17 cellular contexts compared by ENCODE assay signal in genomic region chr11:36586543-36586942, GRCh38. TPM values are rescaled to one million over a fixed set of nuclear protein-coding genes. Genes with fewer than 3 reads are reported as not detected.
A peak's percentile ranks its signal among the peaks of the same experiment; 100 is the strongest.
DNase-seq lines count a peak whose midpoint lies in the region; ATAC-seq and TF ChIP-seq lines count a peak whose summit lies in the region.
"Had no signal": no experiment of that assay in that cellular context is flagged by ENCODE, and none has a peak within 500 bp of the region (broad histone marks: within the 10 kb centered on the region; RNA-seq: fewer than 3 reads in every experiment).

No MANE protein-coding gene starts in this region.

- TF ChIP-seq RAD21 in Ishikawa (IDR thresholded peaks at IDR 0.05; ENCODE audit: low read depth): no peak

- H3K4me1 Mint-ChIP-seq in WTC11: no peaks in the 10 kb centered on the region
- H3K4me1 Mint-ChIP-seq in stimulated activated memory B cell treated with anti-CD40 and anti-IgM and Interleukin-4, amounts not matched to agents 10 μg/mL and 1 μg/mL and 100 μg/mL, for 72 hours: no peaks in the 10 kb centered on the region

- DNase-seq in WTC11 (ENCODE audit: low spot score) (no peak), glomerular visceral epithelial cell (ENCODE audit: extremely low spot score) (no peak), AG20443 (ENCODE audit: low spot score) (no peak)
- DNase-seq: effector memory CD4-positive, alpha-beta T cell; PC-3; stimulated activated CD4-positive, alpha-beta T cell treated with anti-CD3 and anti-CD28 coated beads, Interleukin-15, amount 100 ng/mL, for 24 hours; substantia nigra had no signal

- H3K27ac Mint-ChIP-seq in WTC11: no peak overlapping the region
- H3K27ac Mint-ChIP-seq in stimulated activated memory B cell treated with anti-CD40 and anti-IgM and Interleukin-4, amounts not matched to agents 10 μg/mL and 1 μg/mL and 100 μg/mL, for 72 hours: no peak overlapping the region
- H3K27ac Mint-ChIP-seq: activated naive CD4-positive, alpha-beta T cell treated with anti-CD3 and anti-CD28 coated beads, Interleukin-2, amount 50 U/mL, for 72 hours; natural killer cell treated with Interleukin-12 subunit alpha and Interleukin-12 subunit beta and Interleukin-15 and Interleukin-18, amount 100 ng/mL, for 72 hours had no signal

- peaks cover 97% of the 10 kb centered on the region for H3K9me3 Mint-ChIP-seq in WTC11
- peaks cover 4% of the 10 kb centered on the region for H3K9me3 Mint-ChIP-seq in stimulated activated memory B cell treated with anti-CD40 and anti-IgM and Interleukin-4, amounts not matched to agents 10 μg/mL and 1 μg/mL and 100 μg/mL, for 72 hours
- H3K9me3 Mint-ChIP-seq: natural killer cell treated with Interleukin-12 subunit alpha and Interleukin-12 subunit beta and Interleukin-15 and Interleukin-18, amount 100 ng/mL, for 72 hours had no signal

- H3K4me3 Mint-ChIP-seq in WTC11: no peak overlapping the region
- no peak overlapping the region for H3K4me3 Mint-ChIP-seq in stimulated activated memory B cell treated with anti-CD40 and anti-IgM and Interleukin-4, amounts not matched to agents 10 μg/mL and 1 μg/mL and 100 μg/mL, for 72 hours
- H3K4me3 Mint-ChIP-seq: natural killer cell treated with Interleukin-12 subunit alpha and Interleukin-12 subunit beta and Interleukin-15 and Interleukin-18, amount 100 ng/mL, for 72 hours had no signal

- CTCF ChIA-PET in WTC11 (lab: Charles Lee): no interaction called here

- peaks cover 62% of the 10 kb centered on the region for H3K36me3 Mint-ChIP-seq in WTC11
- no peaks in the 10 kb centered on the region for H3K36me3 Mint-ChIP-seq in stimulated activated memory B cell treated with anti-CD40 and anti-IgM and Interleukin-4, amounts not matched to agents 10 μg/mL and 1 μg/mL and 100 μg/mL, for 72 hours
- H3K36me3 Mint-ChIP-seq: activated naive CD4-positive, alpha-beta T cell treated with anti-CD3 and anti-CD28 coated beads, Interleukin-2, amount 50 U/mL, for 72 hours; natural killer cell treated with Interleukin-12 subunit alpha and Interleukin-12 subunit beta and Interleukin-15 and Interleukin-18, amount 100 ng/mL, for 72 hours had no signal

- POLR2A ChIA-PET in WTC11 (lab: Charles Lee): no interaction called here

- no peak for TF ChIP-seq CTCF in WTC11 (IDR thresholded peaks at IDR 0.05)

- no peak for TF ChIP-seq EP300 in Ishikawa (IDR thresholded peaks at IDR 0.05; ENCODE audit: borderline replicate concordance)

- peaks cover 37% of the 10 kb centered on the region for H3K27me3 Mint-ChIP-seq in WTC11 (ENCODE audit: low read depth)
- H3K27me3 Mint-ChIP-seq in stimulated activated memory B cell treated with anti-CD40 and anti-IgM and Interleukin-4, amounts not matched to agents 10 μg/mL and 1 μg/mL and 100 μg/mL, for 72 hours: peaks cover 14% of the 10 kb centered on the region

- ATAC-seq in GM18517 (IDR thresholded peaks at IDR 0.05; ENCODE audit: unreplicated experiment): peak; percentile 51
- peak; percentile 70 for ATAC-seq in GM21825 (IDR thresholded peaks at IDR 0.05; ENCODE audit: unreplicated experiment)
- no peak for ATAC-seq in WTC11
- no peak for ATAC-seq in stimulated activated memory B cell treated with anti-CD40 and anti-IgM and Interleukin-4, amounts not matched to agents 10 μg/mL and 1 μg/mL and 100 μg/mL, for 72 hours
- no peak for ATAC-seq in GM19324 (IDR thresholded peaks at IDR 0.05; ENCODE audit: low FRiP score, unreplicated experiment)
- ATAC-seq: activated naive CD4-positive, alpha-beta T cell treated with anti-CD3 and anti-CD28 coated beads, Interleukin-2, amount 50 U/mL, for 72 hours; natural killer cell treated with Interleukin-12 subunit alpha and Interleukin-12 subunit beta and Interleukin-15 and Interleukin-18, amount 100 ng/mL, for 72 hours; PC-3 had no signal

TF ChIP-seq in Ishikawa, 13 proteins besides CTCF, POLR2A, EP300 and RAD21:
- TF ChIP-seq, protein P1, sequence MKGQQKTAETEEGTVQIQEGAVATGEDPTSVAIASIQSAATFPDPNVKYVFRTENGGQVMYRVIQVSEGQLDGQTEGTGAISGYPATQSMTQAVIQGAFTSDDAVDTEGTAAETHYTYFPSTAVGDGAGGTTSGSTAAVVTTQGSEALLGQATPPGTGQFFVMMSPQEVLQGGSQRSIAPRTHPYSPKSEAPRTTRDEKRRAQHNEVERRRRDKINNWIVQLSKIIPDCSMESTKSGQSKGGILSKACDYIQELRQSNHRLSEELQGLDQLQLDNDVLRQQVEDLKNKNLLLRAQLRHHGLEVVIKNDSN (IDR thresholded peaks at IDR 0.05): peak; percentile 87
- no peak for TF ChIP-seq CREB1 (IDR thresholded peaks at IDR 0.05; ENCODE audit: low read depth)

TF ChIP-seq in WTC11, 78 proteins besides CTCF, POLR2A, EP300 and RAD21:
- TF ChIP-seq USF2 (CRISPR knock-in tag; IDR thresholded peaks at IDR 0.05) (peak; percentile 50; the same call in 1 of the 2 replicates), ERG (CRISPR knock-in tag; IDR thresholded peaks at IDR 0.05) (no peak)

RNA-seq across cellular contexts. Expression of gene IFTAP, which starts 7.8 kb away (rescaled TPM):
- total RNA-seq in WTC11 (2021): 3.8 to 4.2 TPM (median 4.1 TPM) in 3 replicates

RNA-seq across cellular contexts. Expression of gene RAG2, which starts 11.5 kb away (rescaled TPM):
- not detected in 3 replicates for total RNA-seq in WTC11 (2021)
- total RNA-seq: activated naive CD4-positive, alpha-beta T cell treated with anti-CD3 and anti-CD28 coated beads, Interleukin-2, amount 50 U/mL, for 72 hours; cardiac muscle cell; fibroblast of villous mesenchyme; lower leg skin; natural killer cell treated with Interleukin-12 subunit alpha and Interleukin-12 subunit beta and Interleukin-15 and Interleukin-18, amount 100 ng/mL, for 72 hours; PC-3 had no signal

RNA-seq across cellular contexts. Expression of gene RAG1, which starts 18.7 kb away (rescaled TPM):
- total RNA-seq in WTC11 (2021): 0.55 to 0.90 TPM (median 0.82 TPM) in 3 replicates

Comparison
In these comparisons a context has a peak if more than half of its experiments do, and no peak if none do; other contexts are left out.
1. ATAC-seq: peak in GM18517 (single experiment) and GM21825 (single experiment); none in WTC11 (single experiment), stimulated activated memory B cell treated with anti-CD40 and anti-IgM and Interleukin-4, amounts not matched to agents 10 μg/mL and 1 μg/mL and 100 μg/mL, for 72 hours (single experiment) and GM19324 (single experiment).